Comparison of ENCODE assay signal across 17 cellular contexts in genomic region chr4:187128226-187128625, GRCh38.
DNase-seq lines count a peak whose midpoint lies in the region; ATAC-seq, FAIRE-seq and TF ChIP-seq lines count a peak whose summit lies in the region.
"Had no signal": no experiment of that assay in that cellular context is flagged by ENCODE, and none has a peak within 500 bp of the region (broad histone marks: within the 10 kb centered on the region; RNA-seq: fewer than 3 reads in every experiment).

No MANE protein-coding gene starts in this region.

- no peaks in the 10 kb centered on the region for H3K36me3 ChIP-seq in bronchial epithelial cell (ENCODE audit: control insufficient read depth, insufficient read depth, low read length)
- H3K36me3 ChIP-seq in mesenchymal stem cell (ENCODE audit: control insufficient read depth in 1 of 2, insufficient read depth in 2 of 2, low read depth in 1 of 2, low read length in 2 of 2), result no peaks in the 10 kb centered on the region
- H3K36me3 ChIP-seq: right lobe of liver had no signal

- H3K27ac ChIP-seq in mesenchymal stem cell (ENCODE audit: low read length, poor library complexity, severe bottlenecking), result peak overlapping the region; percentile 94
- H3K27ac ChIP-seq: right lobe of liver had no signal

- H2AFZ ChIP-seq in mesenchymal stem cell (ENCODE audit: low read depth, low read length), result no peak overlapping the region

- WGBS in mesenchymal stem cell, result 44% methylated on average over 7 of the region's 11 CpGs

- H2BK120ac ChIP-seq in mesenchymal stem cell (ENCODE audit: low read depth, low read length), result no peak overlapping the region

- peak overlapping the region; percentile 4 for H3K9ac ChIP-seq in mesenchymal stem cell (ENCODE audit: low read length)

- H3K27me3 ChIP-seq in bronchial epithelial cell (ENCODE audit: control insufficient read depth, insufficient read depth, low read length) (no peaks in the 10 kb centered on the region), mesenchymal stem cell (ENCODE audit: control insufficient read depth in 1 of 2, insufficient read depth in 1 of 2, low read length in 2 of 2) (no peaks in the 10 kb centered on the region)
- H3K27me3 ChIP-seq: right lobe of liver had no signal

- peak overlapping the region; percentile 99 for H2AK5ac ChIP-seq in mesenchymal stem cell (ENCODE audit: low read length, severe bottlenecking)

- peak overlapping the region; percentile 11 to 54 for H3K18ac ChIP-seq in mesenchymal stem cell (ENCODE audit: low read depth in 1 of 2, low read length in 2 of 2)

- H3K9me3 ChIP-seq in mesenchymal stem cell (ENCODE audit: control insufficient read depth, low read length), result peaks cover 4% of the 10 kb centered on the region
- H3K9me3 ChIP-seq: right lobe of liver had no signal

- no peak overlapping the region for H4K91ac ChIP-seq in mesenchymal stem cell (ENCODE audit: low read length)

- H3K4me2 ChIP-seq in mesenchymal stem cell (ENCODE audit: low read length, poor library complexity, severe bottlenecking), result peak overlapping the region; percentile 47

- no peak overlapping the region for H3K23ac ChIP-seq in mesenchymal stem cell (ENCODE audit: low read length in 2 of 2)

- peaks cover 9% of the 10 kb centered on the region for H3K4me1 ChIP-seq in mesenchymal stem cell (ENCODE audit: control insufficient read depth, insufficient read depth, low read depth, low read length)
- H3K4me1 ChIP-seq: right lobe of liver had no signal

- TF ChIP-seq CTCF in bronchial epithelial cell (IDR thresholded peaks at IDR 0.05; ENCODE audit: insufficient read depth, low read length, severe bottlenecking), result no peak

- H3K4ac ChIP-seq in mesenchymal stem cell (ENCODE audit: low read depth in 1 of 2, low read length in 2 of 2), result peak overlapping the region in 1 of 2 experiments; percentile 18

- H2BK5ac ChIP-seq in mesenchymal stem cell (ENCODE audit: low read depth, low read length, poor library complexity, severe bottlenecking), result peak overlapping the region; percentile 88

- H3K14ac ChIP-seq in mesenchymal stem cell (ENCODE audit: low read length in 2 of 2), result peak overlapping the region in 1 of 2 experiments; percentile 45

- H3K79me1 ChIP-seq in mesenchymal stem cell (replicated peaks; ENCODE audit: low read length, poor library complexity, severe bottlenecking), result no peaks in the 10 kb centered on the region

- ATAC-seq in GM21619 (IDR thresholded peaks at IDR 0.05; ENCODE audit: unreplicated experiment), result no peak
- ATAC-seq: left lobe of liver; natural killer cell treated with Interleukin-12 subunit alpha and Interleukin-12 subunit beta and Interleukin-15 and Interleukin-18, amount 100 ng/mL, for 72 hours; right lobe of liver; stimulated activated naive CD8-positive, alpha-beta T cell treated with anti-CD3 and anti-CD28 coated beads, Interleukin-15, Interleukin-2, amounts not matched to agents 100 U/mL and 50 U/mL, for 24 hours had no signal

- H2BK12ac ChIP-seq in mesenchymal stem cell (ENCODE audit: low read length in 2 of 2), result peak overlapping the region in 1 of 2 experiments; percentile 50

- H4K8ac ChIP-seq in mesenchymal stem cell (ENCODE audit: low read length), result no peak overlapping the region

- H3K4me3 ChIP-seq in bronchial epithelial cell (ENCODE audit: low read depth, low read length) (no peak overlapping the region), mesenchymal stem cell (ENCODE audit: insufficient read depth in 1 of 2, low read depth in 1 of 2, low read length in 2 of 2) (no peak overlapping the region)
- H3K4me3 ChIP-seq: right lobe of liver had no signal

- DNase-seq in AG08395 (ENCODE audit: low spot score), result peak; percentile 40
- peak; percentile 97 for DNase-seq in LHCN-M2 (ENCODE audit: low read depth)
- DNase-seq in bronchial epithelial cell (ENCODE audit: low read depth), result peak; percentile 12
- DNase-seq in mesenchymal stem cell, result peak; percentile 83
- DNase-seq in COLO668 (lab: John Stamatoyannopoulos, UW; ENCODE audit: unreplicated experiment), result no peak
- DNase-seq in stimulated activated CD4-positive, alpha-beta T cell treated with anti-CD3 and anti-CD28 coated beads, Interleukin-1b, Interleukin-23, amount 100 ng/mL, for 48 hours, result no peak
- no peak for DNase-seq in NCI-H2107 (lab: John Stamatoyannopoulos, UW)
- DNase-seq: 8988T; activated effector memory CD4-positive, alpha-beta T cell treated with Interleukin-2 at 50 U/mL for 16 hours; Calu3; NCI-H2081 treated with DMSO at 0.1 percent for 48 hours; right lobe of liver; SHP77; stimulated activated naive CD8-positive, alpha-beta T cell treated with anti-CD3 and anti-CD28 coated beads, Interleukin-15, Interleukin-2, amounts not matched to agents 100 U/mL and 50 U/mL, for 24 hours had no signal

- H2BK15ac ChIP-seq in mesenchymal stem cell (ENCODE audit: low read depth, poor library complexity, severe bottlenecking), result no peak overlapping the region

- FAIRE-seq in bronchial epithelial cell (lab: Jason Lieb, UNC), result no peak

Comparison
In these comparisons a context has a peak if more than half of its experiments do, and no peak if none do; other contexts are left out.
1. DNase-seq: peak in AG08395 (single experiment), LHCN-M2 (single experiment), bronchial epithelial cell (single experiment) and mesenchymal stem cell (single experiment); none in COLO668 (single experiment), stimulated activated CD4-positive, alpha-beta T cell treated with anti-CD3 and anti-CD28 coated beads, Interleukin-1b, Interleukin-23, amount 100 ng/mL, for 48 hours (single experiment) and NCI-H2107 (single experiment).